ENCODE assay signal across 13 cellular contexts in genomic region chr10:6053303-6053702, GRCh38. TPM values are rescaled to one million over a fixed set of nuclear protein-coding genes. Genes with fewer than 3 reads are reported as not detected.
A peak's percentile ranks its signal among the peaks of the same experiment; 100 is the strongest.
DNase-seq lines count a peak whose midpoint lies in the region; ATAC-seq and TF ChIP-seq lines count a peak whose summit lies in the region.
"Had no signal": no experiment of that assay in that cellular context is flagged by ENCODE, and none has a peak within 500 bp of the region (broad histone marks: within the 10 kb centered on the region; RNA-seq: fewer than 3 reads in every experiment).

No MANE protein-coding gene starts in this region.

- peaks cover 27% of the 10 kb centered on the region for H3K36me3 Mint-ChIP-seq in effector memory CD8-positive, alpha-beta T cell (ENCODE audit: insufficient read depth)

- no peaks in the 10 kb centered on the region for H3K79me2 ChIP-seq in osteoblast (ENCODE audit: insufficient read depth, low read length)

- TF ChIP-seq CTCF in heart left ventricle (IDR thresholded peaks at IDR 0.05) (no peak), Peyer's patch (IDR thresholded peaks at IDR 0.05) (no peak), thyroid gland (IDR thresholded peaks at IDR 0.05) (no peak), osteoblast (IDR thresholded peaks at IDR 0.05; ENCODE audit: extremely low read depth, low read depth, low read length) (no peak)

- no peaks in the 10 kb centered on the region for H3K27me3 Mint-ChIP-seq in effector memory CD8-positive, alpha-beta T cell

- H3K27ac ChIP-seq in heart left ventricle (peak overlapping the region; percentile 38 to 88 (median 68)), Peyer's patch (peak overlapping the region; percentile 55 to 87 (median 64)), thyroid gland (peak overlapping the region in 2 of 3 donors; percentile 10 to 20), osteoblast (ENCODE audit: low read depth, low read length) (no peak overlapping the region)
- H3K27ac ChIP-seq: ovary had no signal

- H3K9me3 ChIP-seq in heart left ventricle: no peaks in the 10 kb centered on the region
- no peaks in the 10 kb centered on the region for H3K9me3 ChIP-seq in Peyer's patch
- H3K9me3 ChIP-seq in thyroid gland: no peaks in the 10 kb centered on the region
- H3K9me3 ChIP-seq in osteoblast (ENCODE audit: low read depth, low read length): no peaks in the 10 kb centered on the region
- H3K9me3 ChIP-seq: ovary had no signal

- no peak overlapping the region for H3K4me2 ChIP-seq in osteoblast (ENCODE audit: insufficient read depth, low read length)

- H3K4me1 ChIP-seq in heart left ventricle (peaks cover 0 to 71% (median 30%) of the 10 kb centered on the region in 12 donors), Peyer's patch (peaks cover 7 to 25% (median 23%) of the 10 kb centered on the region in 4 donors), thyroid gland (peaks cover 6 to 48% of the 10 kb centered on the region in 2 donors), osteoblast (ENCODE audit: insufficient read depth, low read length) (peaks cover 5% of the 10 kb centered on the region)

- H2AFZ ChIP-seq in osteoblast (ENCODE audit: low read length): no peak overlapping the region

- no peak overlapping the region for H3K4me3 ChIP-seq in heart left ventricle
- no peak overlapping the region for H3K4me3 ChIP-seq in Peyer's patch
- no peak overlapping the region for H3K4me3 ChIP-seq in thyroid gland (replicated peaks in 1 of 3)
- no peak overlapping the region for H3K4me3 ChIP-seq in osteoblast (ENCODE audit: insufficient read depth, low read length)
- H3K4me3 ChIP-seq: ovary had no signal

- intact Hi-C loops in heart left ventricle (cut with DNase I): loop anchor here in 3 of 10 donors (2.0 to 5.0 kb wide), 5 partner anchors 34 to 106 kb away; partner anchors contain the start of gene RBM17 (in 2 of the 3)
- intact Hi-C loops in Right ventricle myocardium inferior (cut with DNase I): loop anchor here (5.0 kb wide), 2 partner anchors 76 to 106 kb away; partner anchors contain the start of gene IL15RA
- intact Hi-C loops in thyroid gland (cut with DNase I): no loop called here

- H3K9me3 Mint-ChIP-seq in effector memory CD8-positive, alpha-beta T cell: no peaks in the 10 kb centered on the region
- H3K9me3 Mint-ChIP-seq: dendritic cell treated with granulocyte-macrophage colony-stimulating factor and Interleukin-4, amounts not matched to agents 40 ng/mL and 50 ng/mL, for 4 days had no signal

- H3K27ac Mint-ChIP-seq in effector memory CD8-positive, alpha-beta T cell: peak overlapping the region; percentile 81 to 98
- H3K27ac Mint-ChIP-seq: dendritic cell treated with granulocyte-macrophage colony-stimulating factor and Interleukin-4, amounts not matched to agents 40 ng/mL and 50 ng/mL, for 4 days had no signal

- ATAC-seq in heart left ventricle (no peak), Right ventricle myocardium inferior (no peak), HG03354 (IDR thresholded peaks at IDR 0.05; ENCODE audit: poor library complexity, severe bottlenecking, unreplicated experiment) (no peak), GM19463 (IDR thresholded peaks at IDR 0.05; ENCODE audit: unreplicated experiment) (no peak)
- ATAC-seq in effector memory CD8-positive, alpha-beta T cell (replicated peaks): no peak

- H4K20me1 ChIP-seq in osteoblast (ENCODE audit: insufficient read depth, low read length): no peaks in the 10 kb centered on the region

- peak overlapping the region; percentile 82 to 95 for H3K4me3 Mint-ChIP-seq in effector memory CD8-positive, alpha-beta T cell
- H3K4me3 Mint-ChIP-seq: dendritic cell treated with granulocyte-macrophage colony-stimulating factor and Interleukin-4, amounts not matched to agents 40 ng/mL and 50 ng/mL, for 4 days had no signal

- peaks cover 56 to 58% of the 10 kb centered on the region in 2 donors for H3K4me1 Mint-ChIP-seq in effector memory CD8-positive, alpha-beta T cell (ENCODE audit: low read depth in 2 of 2)

- TF ChIP-seq POLR2A in heart left ventricle (IDR thresholded peaks at IDR 0.05) (no peak), Peyer's patch (IDR thresholded peaks at IDR 0.05) (no peak), thyroid gland (IDR thresholded peaks at IDR 0.05) (no peak)

- 54 to 74% (median 69%) methylated on average over 4 of the region's 4 CpGs for WGBS in heart left ventricle, 4 donors
- 79 to 87% methylated on average over 4 of the region's 4 CpGs for WGBS in thyroid gland, 2 donors

- H3K27me3 ChIP-seq in heart left ventricle (no peaks in the 10 kb centered on the region), Peyer's patch (no peaks in the 10 kb centered on the region), thyroid gland (no peaks in the 10 kb centered on the region), osteoblast (ENCODE audit: insufficient read depth, low read length) (peaks cover 10% of the 10 kb centered on the region)
- H3K27me3 ChIP-seq: ovary had no signal

- DNase-seq in heart left ventricle (peak in 1 of 5 donors; percentile 1), Right ventricle myocardium inferior (ENCODE audit: missing footprints) (no peak), Peyer's patch (peak in 1 of 3 donors; percentile 15), thyroid gland (no peak), osteoblast (ENCODE audit: insufficient read length, low spot score, missing footprints) (no peak)
- DNase-seq in effector memory CD8-positive, alpha-beta T cell: no peak
- DNase-seq: mesendoderm, NCI-H1436, NCI-H446, ovary had no signal

- H3K36me3 ChIP-seq in heart left ventricle: no peaks in the 10 kb centered on the region
- H3K36me3 ChIP-seq in Peyer's patch: no peaks in the 10 kb centered on the region
- H3K36me3 ChIP-seq in thyroid gland: no peaks in the 10 kb centered on the region
- no peaks in the 10 kb centered on the region for H3K36me3 ChIP-seq in osteoblast (ENCODE audit: insufficient read depth, low read length)
- H3K36me3 ChIP-seq: ovary had no signal

RNA-seq across cellular contexts. Expression of gene IL2RA, which starts 8.9 kb away (rescaled TPM):
- total RNA-seq in heart left ventricle (10 to 100 TPM in 1 of 9 donors, 1 to 10 TPM in 4, under 1 TPM in 3, not detected in 1; 0.32 to 11.1 (median 1.3) TPM), Right ventricle myocardium inferior (3.8 TPM), Peyer's patch (10 to 100 TPM in 1 of 4 donors, 1 to 10 TPM in 2, under 1 TPM in 1; 0.70 to 16.5 (median 1.9) TPM), thyroid gland (10 to 100 TPM in 1 of 4 donors, 1 to 10 TPM in 3; 1.7 to 11.3 (median 2.3) TPM), osteoblast (not detected in 2 replicates)
- polyA plus RNA-seq in heart left ventricle: under 1 TPM; 0.11 to 0.78 TPM

RNA-seq across cellular contexts. Expression of gene RBM17, which starts 35.5 kb away (rescaled TPM):
- total RNA-seq in heart left ventricle (10 to 100 TPM; 29.2 to 83.9 (median 60.2) TPM), Right ventricle myocardium inferior (65.7 TPM), Peyer's patch (100 to 1,000 TPM in 2 of 4 donors, 10 to 100 TPM in 2; 66.4 to 166 (median 101) TPM), thyroid gland (10 to 100 TPM; 64.3 to 93.3 (median 81.7) TPM), osteoblast (29.3 and 31.8 TPM in 2 replicates)
- 10 to 100 TPM; 60.6 to 61.1 TPM for polyA plus RNA-seq in heart left ventricle
